ENCODE assay signal across 16 cellular contexts in genomic region chr7:142539901-142540300, GRCh38.
DNase-seq lines count a peak whose midpoint lies in the region; ATAC-seq and TF ChIP-seq lines count a peak whose summit lies in the region.
"Had no signal": no experiment of that assay in that cellular context is flagged by ENCODE, and none has a peak within 500 bp of the region (broad histone marks: within the 10 kb centered on the region; RNA-seq: fewer than 3 reads in every experiment).

No MANE protein-coding gene starts in this region.

- no peak for DNase-seq in activated naive CD4-positive, alpha-beta T cell treated with anti-CD3 and anti-CD28 coated beads for 36 hours
- no peak for DNase-seq in activated naive CD4-positive, alpha-beta T cell (lab: John Stamatoyannopoulos, UW)
- peak; percentile 98 for DNase-seq in RKO (ENCODE audit: low spot score)
- peak; percentile 64 for DNase-seq in choroid plexus epithelial cell (ENCODE audit: low read depth)
- DNase-seq in skeletal muscle cell (ENCODE audit: low read depth), result peak; percentile 38
- DNase-seq in stimulated activated naive CD4-positive, alpha-beta T cell treated with Interleukin-2 at 50 U/mL for 16 hours (lab: John Stamatoyannopoulos, UW), result no peak
- DNase-seq: activated CD4-positive, alpha-beta T cell treated with anti-CD3 and anti-CD28 coated beads for 4 hours; amygdala; endodermal cell; NCI-H82; ovary; stimulated activated CD4-positive, alpha-beta T cell treated with anti-CD3 and anti-CD28 coated beads, Interleukin-15, amount 100 ng/mL, for 24 hours had no signal

- H3K27ac Mint-ChIP-seq in activated naive CD4-positive, alpha-beta T cell treated with anti-CD3 and anti-CD28 coated beads for 36 hours, result peak overlapping the region; percentile 84
- H3K27ac Mint-ChIP-seq: endodermal cell had no signal

- peak overlapping the region; percentile 33 for H3K4me3 Mint-ChIP-seq in activated naive CD4-positive, alpha-beta T cell treated with anti-CD3 and anti-CD28 coated beads for 36 hours
- H3K4me3 Mint-ChIP-seq: endodermal cell had no signal

- TF ChIP-seq CTCF in choroid plexus epithelial cell (conservative IDR thresholded peaks at IDR 0.05; ENCODE audit: low read depth, low read length), result no peak

- H3K36me3 Mint-ChIP-seq in activated naive CD4-positive, alpha-beta T cell treated with anti-CD3 and anti-CD28 coated beads for 36 hours (ENCODE audit: low read depth), result no peaks in the 10 kb centered on the region

- H3K4me3 ChIP-seq in choroid plexus epithelial cell (ENCODE audit: low read depth, low read length) (no peak overlapping the region), skeletal muscle cell (ENCODE audit: low read depth, low read length) (no peak overlapping the region)
- H3K4me3 ChIP-seq: BLaER1, ovary, SK-N-MC had no signal

- CTCF ChIA-PET in activated naive CD4-positive, alpha-beta T cell treated with anti-CD3 and anti-CD28 coated beads for 36 hours (lab: Charles Lee), result no interaction called here

- intact Hi-C loops in activated naive CD4-positive, alpha-beta T cell treated with anti-CD3 and anti-CD28 coated beads for 36 hours (cut with micrococcal nuclease), result loop anchor here (1.0 to 5.0 kb wide), 2 partner anchors 43 to 172 kb away; no protein-coding TSS in a partner anchor

- peaks cover 42% of the 10 kb centered on the region for H3K4me1 Mint-ChIP-seq in activated naive CD4-positive, alpha-beta T cell treated with anti-CD3 and anti-CD28 coated beads for 36 hours (ENCODE audit: low read depth)
- H3K4me1 Mint-ChIP-seq: endodermal cell had no signal

- no peaks in the 10 kb centered on the region for H3K27me3 Mint-ChIP-seq in activated naive CD4-positive, alpha-beta T cell treated with anti-CD3 and anti-CD28 coated beads for 36 hours (ENCODE audit: low read depth)

- ATAC-seq in GM18873 (IDR thresholded peaks at IDR 0.05; ENCODE audit: low FRiP score, unreplicated experiment), result no peak
- ATAC-seq in HG03460 (IDR thresholded peaks at IDR 0.05; ENCODE audit: unreplicated experiment), result no peak

- no peaks in the 10 kb centered on the region for H3K9me3 Mint-ChIP-seq in activated naive CD4-positive, alpha-beta T cell treated with anti-CD3 and anti-CD28 coated beads for 36 hours
- H3K9me3 Mint-ChIP-seq: endodermal cell had no signal

Comparison
In these comparisons a context has a peak if more than half of its experiments do, and no peak if none do; other contexts are left out.
1. DNase-seq: peak in RKO (single experiment), choroid plexus epithelial cell (single experiment) and skeletal muscle cell (single experiment); none in activated naive CD4-positive, alpha-beta T cell treated with anti-CD3 and anti-CD28 coated beads for 36 hours (single experiment), activated naive CD4-positive, alpha-beta T cell (0 of 4) and stimulated activated naive CD4-positive, alpha-beta T cell treated with Interleukin-2 at 50 U/mL for 16 hours (single experiment).